ENCODE assay signal across 1 cellular context in the genomic region with DNA sequence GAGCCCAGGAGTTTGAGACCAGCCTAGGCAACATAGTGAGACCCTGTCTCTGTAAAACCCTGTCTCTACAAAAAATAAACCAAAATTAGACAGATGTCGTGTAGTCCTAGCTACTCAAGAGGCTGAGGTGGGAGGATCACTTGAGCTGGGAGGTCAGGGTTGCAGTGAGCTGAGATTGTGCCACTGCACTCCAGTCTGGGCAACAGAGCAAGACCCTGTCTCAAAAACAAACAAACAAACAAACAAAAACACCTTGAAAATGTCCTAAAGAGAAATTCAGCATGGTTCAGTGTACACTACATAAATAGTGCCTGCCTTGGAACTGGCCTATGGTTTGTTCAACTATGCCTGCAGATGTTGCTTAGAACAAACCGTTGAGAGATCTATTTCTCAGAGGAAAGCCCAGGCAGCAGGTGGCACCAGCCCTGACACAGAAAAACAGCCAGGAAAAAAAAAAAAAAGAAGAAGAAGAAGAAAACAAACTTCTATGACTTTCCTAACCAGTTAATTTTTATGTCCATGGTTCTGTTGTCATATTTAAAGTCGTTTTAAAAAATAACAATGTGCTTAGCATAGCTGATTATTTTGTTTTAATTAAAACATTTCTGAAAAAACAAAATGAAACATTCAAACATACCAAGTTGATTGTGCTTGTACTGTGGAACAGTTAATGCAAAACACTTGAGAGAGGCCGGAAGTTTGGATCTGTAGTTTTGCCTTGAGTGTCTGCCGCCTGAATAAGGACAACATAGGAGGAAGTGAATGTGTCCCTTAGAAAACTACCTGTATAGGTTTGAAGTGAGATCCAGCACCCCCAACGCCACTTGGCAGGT.
A peak's percentile ranks its signal among the peaks of the same experiment; 100 is the strongest.
TF ChIP-seq lines count a peak whose summit lies in the region.

No MANE protein-coding gene starts in this region.

TF ChIP-seq in K562, 482 proteins besides CTCF, POLR2A, EP300 and RAD21:
- TF ChIP-seq GABPA (tag; conservative IDR thresholded peaks at IDR 0.05; ENCODE audit: low read depth) (peak; percentile 22; the same call in 1 of the 2 replicates), MED1 (CRISPR knock-in tag; IDR thresholded peaks at IDR 0.05; ENCODE audit: borderline replicate concordance) (no peak), ZNF384 (IDR thresholded peaks at IDR 0.05; ENCODE audit: low read depth, low read length) (peak; percentile 22; the same call in 1 of the 2 replicates), PRPF4 (IDR thresholded peaks at IDR 0.05; ENCODE audit: insufficient read depth, low read depth, low read length, poor library complexity, severe bottlenecking) (no peak), ZNF668 (CRISPR knock-in tag; IDR thresholded peaks at IDR 0.05) (no peak), HEY1 (CRISPR knock-in tag; IDR thresholded peaks at IDR 0.05; ENCODE audit: borderline replicate concordance) (no peak), NUFIP1 (IDR thresholded peaks at IDR 0.05; ENCODE audit: partially characterized antibody) (no peak)
- TF ChIP-seq, protein P1, sequence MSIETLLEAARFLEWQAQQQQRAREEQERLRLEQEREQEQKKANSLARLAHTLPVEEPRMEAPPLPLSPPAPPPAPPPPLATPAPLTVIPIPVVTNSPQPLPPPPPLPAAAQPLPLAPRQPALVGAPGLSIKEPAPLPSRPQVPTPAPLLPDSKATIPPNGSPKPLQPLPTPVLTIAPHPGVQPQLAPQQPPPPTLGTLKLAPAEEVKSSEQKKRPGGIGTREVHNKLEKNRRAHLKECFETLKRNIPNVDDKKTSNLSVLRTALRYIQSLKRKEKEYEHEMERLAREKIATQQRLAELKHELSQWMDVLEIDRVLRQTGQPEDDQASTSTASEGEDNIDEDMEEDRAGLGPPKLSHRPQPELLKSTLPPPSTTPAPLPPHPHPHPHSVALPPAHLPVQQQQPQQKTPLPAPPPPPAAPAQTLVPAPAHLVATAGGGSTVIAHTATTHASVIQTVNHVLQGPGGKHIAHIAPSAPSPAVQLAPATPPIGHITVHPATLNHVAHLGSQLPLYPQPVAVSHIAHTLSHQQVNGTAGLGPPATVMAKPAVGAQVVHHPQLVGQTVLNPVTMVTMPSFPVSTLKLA (conservative IDR thresholded peaks at IDR 0.05) = no peak
